1 cellular context compared by ENCODE assay signal in the genomic region with DNA sequence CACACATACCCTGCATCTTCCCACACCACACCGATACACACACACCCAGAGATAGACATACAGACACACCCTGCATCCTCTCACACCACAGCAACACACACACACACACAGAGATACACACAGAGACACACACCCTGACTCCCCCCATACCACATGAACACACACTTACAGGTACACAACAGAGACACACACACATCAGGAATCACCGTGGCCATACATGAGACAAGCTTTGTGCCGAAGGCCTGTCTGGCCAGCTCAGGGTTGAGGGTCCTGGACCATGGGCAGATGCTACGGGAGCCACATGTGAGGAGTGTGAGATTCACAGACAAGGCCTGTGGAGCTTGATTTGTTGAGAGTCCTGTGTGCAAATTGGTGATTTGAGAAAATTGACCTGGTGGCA.
TF ChIP-seq lines count a peak whose summit lies in the region.

No MANE protein-coding gene starts in this region.

TF ChIP-seq in HepG2, 621 proteins besides CTCF, POLR2A, EP300 and RAD21:
- TF ChIP-seq CCAR2 (optimal IDR thresholded peaks at IDR 0.05; ENCODE audit: low read depth, low read length): peak; percentile 70
- TF ChIP-seq FOXK2 (IDR thresholded peaks at IDR 0.05): no peak
